In the genomic region with DNA sequence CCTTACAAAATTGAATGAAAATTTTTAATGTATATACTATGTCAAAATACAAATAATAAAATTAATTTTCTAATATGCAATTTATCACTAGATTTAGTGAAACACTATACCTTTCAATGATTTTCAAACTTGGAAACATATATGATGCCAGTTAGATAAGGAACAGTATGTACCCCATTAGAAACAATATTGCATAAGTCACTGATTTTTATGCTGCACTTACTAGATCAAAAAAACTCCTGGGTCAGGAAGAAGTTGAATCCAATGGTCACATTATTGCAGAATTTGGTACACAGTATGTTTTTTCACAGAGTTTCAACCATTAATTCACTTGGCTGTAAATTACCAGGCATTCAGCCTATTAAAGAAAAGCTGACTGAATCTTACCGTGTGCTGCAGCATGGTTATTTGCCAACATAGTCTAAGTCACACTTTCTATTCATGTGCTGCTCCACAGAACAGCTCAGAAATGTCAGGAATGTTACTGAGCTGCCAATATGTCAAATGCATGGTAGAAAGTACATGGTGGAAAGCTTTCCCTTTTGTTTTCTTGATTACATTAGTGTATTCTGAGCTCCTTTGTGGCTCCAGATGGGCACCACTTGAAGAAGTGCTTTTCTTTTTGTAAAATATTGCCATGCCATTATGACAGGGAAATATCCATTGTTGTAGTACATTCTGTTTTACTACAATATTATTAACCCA, we compare ENCODE assay signal across 10 cellular contexts. TPM values are rescaled to one million over a fixed set of nuclear protein-coding genes. Genes with fewer than 3 reads are reported as not detected.
A peak's percentile ranks its signal among the peaks of the same experiment; 100 is the strongest.
DNase-seq lines count a peak whose midpoint lies in the region; FAIRE-seq and TF ChIP-seq lines count a peak whose summit lies in the region.
"Had no signal": no experiment of that assay in that cellular context is flagged by ENCODE, and none has a peak within 500 bp of the region (broad histone marks: within the 10 kb centered on the region; RNA-seq: fewer than 3 reads in every experiment).

No MANE protein-coding gene starts in this region.

- TF ChIP-seq POLR2A in erythroblast (IDR thresholded peaks at IDR 0.05; ENCODE audit: low read length) (no peak), stomach (IDR thresholded peaks at IDR 0.05) (no peak)

- FAIRE-seq in keratinocyte (lab: Jason Lieb, UNC) = peak; percentile 13
- FAIRE-seq: G401.6 had no signal

- no peak for TF ChIP-seq EP300 in stomach (IDR thresholded peaks at IDR 0.05)

- no peaks in the 10 kb centered on the region for H4K20me1 ChIP-seq in keratinocyte (ENCODE audit: control insufficient read depth, extremely low read depth, insufficient read depth, low read length)

- H3K9me1 ChIP-seq in keratinocyte (ENCODE audit: control insufficient read depth, extremely low read depth, insufficient read depth, low read length) = no peaks in the 10 kb centered on the region

- TF ChIP-seq CTCF in keratinocyte (optimal IDR thresholded peaks at IDR 0.05 in 1 of 3, IDR thresholded peaks at IDR 0.05 in 1 of 3, conservative IDR thresholded peaks at IDR 0.05 in 1 of 3; ENCODE audit: extremely low read depth in 1 of 3, insufficient read depth in 2 of 3, low read length in 3 of 3) = no peak
- TF ChIP-seq CTCF in tibial artery (IDR thresholded peaks at IDR 0.05) = no peak
- TF ChIP-seq CTCF in stomach (IDR thresholded peaks at IDR 0.05) = no peak

- H3K27me3 ChIP-seq in keratinocyte (ENCODE audit: control insufficient read depth, extremely low read depth, insufficient read depth, low read length) (no peaks in the 10 kb centered on the region), tibial artery (no peaks in the 10 kb centered on the region), stomach (no peaks in the 10 kb centered on the region)

- H3K9me3 ChIP-seq in keratinocyte (ENCODE audit: control insufficient read depth, low read depth, low read length) (no peaks in the 10 kb centered on the region), tibial artery (no peaks in the 10 kb centered on the region), stomach (no peaks in the 10 kb centered on the region)

- dilution Hi-C loops in keratinocyte (cut with MboI; ENCODE audit: extremely low pct_ligation_motif_present, low sequenced_read_pairs) = no loop called here

- H2AFZ ChIP-seq in keratinocyte (ENCODE audit: control insufficient read depth, low read length) = no peak overlapping the region

- no peaks in the 10 kb centered on the region for H3K79me2 ChIP-seq in keratinocyte (ENCODE audit: control insufficient read depth, insufficient read depth, low read length)

- intact Hi-C loops in tibial artery (cut with DNase I; ENCODE audit: low total_unique reads) = no loop called here
- intact Hi-C loops in stomach (cut with DNase I; ENCODE audit: low total_unique reads) = no loop called here

- H3K4me1 ChIP-seq in keratinocyte (ENCODE audit: control insufficient read depth, extremely low read depth, insufficient read depth, low read length) (no peaks in the 10 kb centered on the region), tibial artery (peaks cover 0 to 34% (median 11%) of the 10 kb centered on the region in 4 donors), stomach (peaks cover 0 to 5% (median 0%) of the 10 kb centered on the region in 4 donors)

- H3K36me3 ChIP-seq in keratinocyte (ENCODE audit: control insufficient read depth in 2 of 2, extremely low read depth in 1 of 2, insufficient read depth in 2 of 2, low read length in 2 of 2) = no peaks in the 10 kb centered on the region
- no peaks in the 10 kb centered on the region for H3K36me3 ChIP-seq in tibial artery
- H3K36me3 ChIP-seq in stomach = no peaks in the 10 kb centered on the region

- WGBS in stomach, 5 donors = 13 to 32% (median 27%) methylated on average over 1 of the region's 1 CpG

- H3K4me3 ChIP-seq in keratinocyte (ENCODE audit: control insufficient read depth in 2 of 3, extremely low read depth in 1 of 3, insufficient read depth in 2 of 3, low read depth in 1 of 3, low read length in 3 of 3) (no peak overlapping the region), tibial artery (no peak overlapping the region), stomach (no peak overlapping the region)

- no peak overlapping the region for H3K4me2 ChIP-seq in keratinocyte (ENCODE audit: control insufficient read depth, extremely low read depth, insufficient read depth, low read depth, low read length)

- DNase-seq in LHCN-M2 (ENCODE audit: low read depth) (peak; percentile 87), dedifferentiated amniotic fluid mesenchymal stem cell (ENCODE audit: extremely low spot score) (peak; percentile 81), keratinocyte (ENCODE audit: low read depth, low spot score) (no peak), tibial artery (no peak), erythroblast (lab: John Stamatoyannopoulos, UW) (no peak), CD1c-positive myeloid dendritic cell (ENCODE audit: extremely low spot score) (no peak), stomach (no peak)
- DNase-seq: NCI-H345, SW 1271 had no signal

- H3K9ac ChIP-seq in keratinocyte (ENCODE audit: control insufficient read depth, extremely low read depth, insufficient read depth, low read length) = no peak overlapping the region

- H3K27ac ChIP-seq in keratinocyte (ENCODE audit: control insufficient read depth, insufficient read depth, low read length) (no peak overlapping the region), tibial artery (peak overlapping the region; percentile 21 to 49), stomach (no peak overlapping the region)

RNA-seq across cellular contexts. Expression of gene PRR16, which starts 9.9 kb away (rescaled TPM):
- total RNA-seq in LHCN-M2 (2014; rRNA removed) = 30.3 and 34.1 TPM in 2 replicates
- polyA plus RNA-seq in LHCN-M2 (2012) = 55.3 TPM
- polyA plus RNA-seq in keratinocyte = 0.05 to 0.23 TPM (median 0.20 TPM) in 3 replicates
- not detected for polyA plus RNA-seq in keratinocyte (2011; ENCODE audit: low read depth)
- polyA plus RNA-seq in keratinocyte (2011; cell fraction: cytosol; rRNA removed) = 0.30 and 0.35 TPM in 2 replicates
- polyA plus RNA-seq in keratinocyte (2011; cell fraction: nucleus; rRNA removed) = 0.28 and 0.39 TPM in 2 replicates
- 0.15 TPM in 1 of 2 replicates, not detected in the other for polyA plus RNA-seq in keratinocyte (2012; ENCODE audit: low replicate concordance)
- polyA minus RNA-seq in keratinocyte = not detected in 3 replicates
- polyA minus RNA-seq in keratinocyte (2011; cell fraction: cytosol; rRNA and poly(A)+ RNA removed) = not detected
- not detected in 2 replicates for polyA minus RNA-seq in keratinocyte (2011; cell fraction: nucleus; rRNA and poly(A)+ RNA removed)
- 10 to 100 TPM in 2 of 5 donors, 1 to 10 TPM in 3; 2.2 to 40.8 (median 5.9) TPM for total RNA-seq in stomach
- 10 to 100 TPM in 2 of 3 donors, 1 to 10 TPM in 1; 1.3 to 20.9 (median 15.5) TPM for polyA plus RNA-seq in stomach

Comparison
In these comparisons a context has a peak if more than half of its experiments do, and no peak if none do; other contexts are left out.
1. DNase-seq: peak in LHCN-M2 (single experiment) and dedifferentiated amniotic fluid mesenchymal stem cell (single experiment); none in keratinocyte (single experiment), tibial artery (0 of 2), erythroblast (0 of 2), CD1c-positive myeloid dendritic cell (single experiment) and stomach (single experiment).
2. H3K27ac ChIP-seq: peak in tibial artery (2 of 2); none in keratinocyte (single experiment) and stomach (0 of 5).